In the genomic region with DNA sequence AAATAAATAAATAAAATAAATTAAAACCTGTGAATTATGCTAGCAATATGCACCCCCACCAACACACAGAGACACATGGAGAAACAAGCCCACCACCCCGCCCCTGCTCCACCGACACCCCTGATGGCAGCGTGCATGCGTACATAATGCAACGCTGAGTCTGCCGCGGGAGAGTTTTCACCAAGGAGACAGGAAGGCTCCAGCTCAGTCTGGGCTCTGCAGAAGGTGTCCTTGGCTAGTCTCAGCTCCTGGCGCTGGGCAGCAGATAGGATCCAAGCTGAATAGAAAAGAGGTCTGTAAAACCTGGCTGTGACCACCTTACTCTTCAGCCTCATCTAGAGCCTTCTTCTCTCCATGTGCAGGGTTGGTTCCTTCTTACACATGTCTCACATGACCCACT, we compare ENCODE assay signal across 8 cellular contexts.
"Had no signal": no experiment of that assay in that cellular context is flagged by ENCODE, and none has a peak within 500 bp of the region (broad histone marks: within the 10 kb centered on the region; RNA-seq: fewer than 3 reads in every experiment).

No MANE protein-coding gene starts in this region.

- H3K9me3 Mint-ChIP-seq: GM23338, H9, IgD-negative memory B cell had no signal

- ATAC-seq: GM23338, HepG2 had no signal

- H3K4me1 Mint-ChIP-seq: IgD-negative memory B cell had no signal

- H3K4me2 ChIP-seq: GM23338, KMS-11 had no signal

- H3K4me3 ChIP-seq: GM23338 had no signal

- H3K27ac ChIP-seq: HL-60, KMS-11 had no signal

- H3K27ac Mint-ChIP-seq: GM23338, H9, IgD-negative memory B cell had no signal

- DNase-seq: H9, HCEC 1CT, KBM-7 had no signal

- H3K27me3 Mint-ChIP-seq: IgD-negative memory B cell had no signal

- H3K9ac ChIP-seq: KMS-11 had no signal

- H3K4me3 Mint-ChIP-seq: GM23338, H9, IgD-negative memory B cell had no signal
